27 cellular contexts compared by ENCODE assay signal in genomic region chr22:30294830-30295229, GRCh38. TPM values are rescaled to one million over a fixed set of nuclear protein-coding genes. Genes with fewer than 3 reads are reported as not detected.
"Had no signal": no experiment of that assay in that cellular context is flagged by ENCODE, and none has a peak within 500 bp of the region (broad histone marks: within the 10 kb centered on the region; RNA-seq: fewer than 3 reads in every experiment).

No MANE protein-coding gene starts in this region.

- H3K4me1 Mint-ChIP-seq: neural progenitor cell had no signal

- H3K27ac Mint-ChIP-seq: activated T-helper 1 cell treated with anti-CD3 and anti-CD28 coated beads, Interleukin-12 subunit alpha, Interleukin-12 subunit beta, Interleukin-2, Interleukin-4 antibody, amounts not matched to agents 30 ng/mL and 10 ng/mL and 1 ng/mL, durations not matched to agents 14 hours and 24 hours and 36 hours; neural progenitor cell; progenitor cell of endocrine pancreas; stimulated activated naive CD8-positive, alpha-beta T cell treated with anti-CD3 and anti-CD28 coated beads, Interleukin-15, Interleukin-2, amounts not matched to agents 100 ng/mL and 50 ng/mL, for 24 hours had no signal

- H3K36me3 ChIP-seq: neural progenitor cell had no signal

- H3K4me3 ChIP-seq: gastrocnemius medialis, lung, neural progenitor cell, transverse colon had no signal

- H3K36me3 Mint-ChIP-seq: neural progenitor cell had no signal

- H3K9me3 ChIP-seq: gastrocnemius medialis, transverse colon had no signal

- DNase-seq: activated CD4-positive, alpha-beta T cell treated with anti-CD3 and anti-CD28 coated beads for 4 hours; activated CD4-positive, alpha-beta T cell treated with anti-CD3 and anti-CD28 coated beads, Interleukin-2, amount 50 U/mL, for 48 hours; activated CD4-positive, CD25-positive, alpha-beta regulatory T cell; activated gamma-delta T cell; activated naive CD4-positive, alpha-beta T cell treated with anti-CD3 and anti-CD28 coated beads, Interleukin-2, amount 50 U/mL, for 16 hours; aorta; central memory CD4-positive, alpha-beta T cell; effector memory CD8-positive, alpha-beta T cell; gastrocnemius medialis; head of caudate nucleus; left colon; naive B cell; retina; stimulated activated CD4-positive, alpha-beta T cell treated with anti-CD3 and anti-CD28 coated beads, Interleukin-2, amount 100 ng/mL, for 48 hours; transverse colon had no signal

- H3K9me3 Mint-ChIP-seq: activated T-helper 1 cell treated with anti-CD3 and anti-CD28 coated beads, Interleukin-12 subunit alpha, Interleukin-12 subunit beta, Interleukin-2, Interleukin-4 antibody, amounts not matched to agents 30 ng/mL and 10 ng/mL and 1 ng/mL, durations not matched to agents 14 hours and 24 hours and 36 hours; brain; effector memory CD8-positive, alpha-beta T cell; naive B cell; neural progenitor cell; stimulated activated naive CD8-positive, alpha-beta T cell treated with anti-CD3 and anti-CD28 coated beads, Interleukin-15, Interleukin-2, amounts not matched to agents 100 ng/mL and 50 ng/mL, for 24 hours; T-helper 1 cell treated with Interleukin-12 subunit alpha and Interleukin-12 subunit beta and Interleukin-4 antibody, amounts not matched to agents 30 μg/mL and 1 μg/mL, for 36 hours had no signal

- H3K27me3 ChIP-seq: gastrocnemius medialis, neural progenitor cell, transverse colon had no signal

- H3K27ac ChIP-seq: gastrocnemius medialis, neural progenitor cell, transverse colon had no signal

- H3K4me3 Mint-ChIP-seq: activated T-helper 1 cell treated with anti-CD3 and anti-CD28 coated beads, Interleukin-12 subunit alpha, Interleukin-12 subunit beta, Interleukin-2, Interleukin-4 antibody, amounts not matched to agents 30 ng/mL and 10 ng/mL and 1 ng/mL, durations not matched to agents 14 hours and 24 hours and 36 hours; brain; effector memory CD8-positive, alpha-beta T cell; naive B cell; neural progenitor cell; stimulated activated naive CD8-positive, alpha-beta T cell treated with anti-CD3 and anti-CD28 coated beads, Interleukin-15, Interleukin-2, amounts not matched to agents 100 ng/mL and 50 ng/mL, for 24 hours; T-helper 1 cell treated with Interleukin-12 subunit alpha and Interleukin-12 subunit beta and Interleukin-4 antibody, amounts not matched to agents 30 μg/mL and 1 μg/mL, for 36 hours had no signal

- H3K27me3 Mint-ChIP-seq: brain; effector memory CD8-positive, alpha-beta T cell; naive B cell; progenitor cell of endocrine pancreas; stimulated activated naive CD8-positive, alpha-beta T cell treated with anti-CD3 and anti-CD28 coated beads, Interleukin-15, Interleukin-2, amounts not matched to agents 100 ng/mL and 50 ng/mL, for 24 hours had no signal

- ATAC-seq: effector memory CD8-positive, alpha-beta T cell; esophagus mucosa; gastrocnemius medialis; left colon had no signal

RNA-seq across cellular contexts. Expression of gene OSM, which starts 28.2 kb away (rescaled TPM):
- total RNA-seq: dermis microvascular lymphatic vessel endothelial cell, endothelial cell of umbilical vein, osteocyte, progenitor cell of endocrine pancreas, transverse colon had no signal
- polyA plus RNA-seq: endothelial cell of umbilical vein, keratinocyte had no signal

RNA-seq across cellular contexts. Expression of gene LIF, which starts 48.3 kb away (rescaled TPM):
- total RNA-seq: gastrocnemius medialis had no signal
